8 cellular contexts compared by ENCODE assay signal in genomic region chr11:124740277-124740882, GRCh38. TPM values are rescaled to one million over a fixed set of nuclear protein-coding genes. Genes with fewer than 3 reads are reported as not detected.
DNase-seq lines count a peak whose midpoint lies in the region; ATAC-seq, FAIRE-seq and TF ChIP-seq lines count a peak whose summit lies in the region.

No MANE protein-coding gene starts in this region.

- POLR2A ChIA-PET in HCT116 (lab: Charles Lee): interaction anchor here (0.9 kb wide), 1 partner anchor 16 kb away, joined by 3 read pairs; no protein-coding TSS in a partner anchor

- intact Hi-C loops in HCT116 (cut with micrococcal nuclease): no loop called here
- intact Hi-C loops in activated CD4-positive, alpha-beta T cell treated with anti-CD3 and anti-CD28 coated beads, Interleukin-2, amount 10 ng/mL, durations not matched to agents 24 days and 14 days (cut with micrococcal nuclease): no loop called here

- no peak for TF ChIP-seq EP300 in neural cell (conservative IDR thresholded peaks at IDR 0.05; ENCODE audit: poor library complexity, severe bottlenecking)

- ATAC-seq in HCT116 (peak; percentile 56), HG02623 (IDR thresholded peaks at IDR 0.05; ENCODE audit: unreplicated experiment) (no peak)

- H3K36me3 ChIP-seq in HCT116 (ENCODE audit: control insufficient read depth in 1 of 2, insufficient read depth in 2 of 2, low read length in 2 of 2) (no peaks in the 10 kb centered on the region), neural cell (ENCODE audit: insufficient read depth, low read length) (no peaks in the 10 kb centered on the region)

- RAD21 ChIA-PET in HCT116 (lab: Charles Lee; ENCODE audit: low non-redundant PET in 1 of 2, low total read pairs in 2 of 2, uncharacterized antibody in 2 of 2, unreplicated experiment in 2 of 2): interaction anchor here (0.5 to 0.7 kb wide), 2 partner anchors 54 to 127 kb away, joined by 3 read pairs; no protein-coding TSS in a partner anchor

- no TSS peak for BruUV-seq in HCT116 (replicated peaks; lab: Mats Ljungman, UMichigan)

- H3K79me2 ChIP-seq in HCT116 (ENCODE audit: insufficient read depth, low read length) (0 out of 2 replicates have a peak, but pooled peaks cover 5% of the 10 kb centered on the region), neural cell (replicated peaks; ENCODE audit: insufficient read depth, low read length) (no peaks in the 10 kb centered on the region)

- H3K9ac ChIP-seq in HCT116 (ENCODE audit: low read length): peak overlapping the region; percentile 64
- peak overlapping the region; percentile 42 for H3K9ac ChIP-seq in neural cell (ENCODE audit: low read length)

- H3K4me1 ChIP-seq in HCT116 (ENCODE audit: control insufficient read depth in 1 of 2, insufficient read depth in 2 of 2, low read length in 2 of 2): peaks cover 3 to 15% of the 10 kb centered on the region in 2 experiments; a peak in 3 of 4 replicates

- H3K27me3 ChIP-seq in HCT116 (ENCODE audit: insufficient read depth, low read length) (peaks cover 4% of the 10 kb centered on the region; the same call in 1 of the 2 replicates), neural cell (ENCODE audit: insufficient read depth, low read depth, low read length) (peaks cover 55% of the 10 kb centered on the region)

- peak overlapping the region; percentile 100 for H3K4me2 ChIP-seq in HCT116 (ENCODE audit: low read length)
- peak overlapping the region; percentile 78 for H3K4me2 ChIP-seq in neural cell (ENCODE audit: low read length)

- H2AFZ ChIP-seq in HCT116 (ENCODE audit: low read depth, low read length, poor library complexity, severe bottlenecking) (peak overlapping the region; percentile 68), neural cell (ENCODE audit: low read depth, low read length) (peak overlapping the region; percentile 45)

- H3K36me3 Mint-ChIP-seq in activated CD4-positive, alpha-beta T cell treated with anti-CD3 and anti-CD28 coated beads, Interleukin-2, amount 10 ng/mL, durations not matched to agents 24 days and 14 days (ENCODE audit: low read depth): no peaks in the 10 kb centered on the region
- peaks cover 6% of the 10 kb centered on the region for H3K36me3 Mint-ChIP-seq in endothelial cell (ENCODE audit: low read depth, unreplicated experiment)

- peak; percentile 60 for TF ChIP-seq CTCF in GM12873 (IDR thresholded peaks at IDR 0.05; ENCODE audit: insufficient read depth, low read depth, low read length, missing control alignments)
- TF ChIP-seq CTCF in HCT116 (IDR thresholded peaks at IDR 0.05 in 2 of 3, conservative IDR thresholded peaks at IDR 0.05 in 1 of 3; ENCODE audit: borderline replicate concordance in 1 of 3, insufficient read depth in 1 of 3, low read depth in 2 of 3, low read length in 2 of 3): peak; percentile 22 to 66 (median 60); a peak in 5 of 6 replicates
- peak; percentile 69 for TF ChIP-seq CTCF in endothelial cell (IDR thresholded peaks at IDR 0.05; ENCODE audit: unreplicated experiment)
- peak; percentile 51 for TF ChIP-seq CTCF in neural cell (IDR thresholded peaks at IDR 0.05; ENCODE audit: poor library complexity, severe bottlenecking)

- H3F3A ChIP-seq in neural cell (ENCODE audit: insufficient read depth, low read length, poor library complexity, severe bottlenecking): no peaks in the 10 kb centered on the region

- no peak overlapping the region for H3K27ac Mint-ChIP-seq in activated CD4-positive, alpha-beta T cell treated with anti-CD3 and anti-CD28 coated beads, Interleukin-2, amount 10 ng/mL, durations not matched to agents 24 days and 14 days
- no peak overlapping the region for H3K27ac Mint-ChIP-seq in endothelial cell (ENCODE audit: unreplicated experiment)

- TF ChIP-seq POLR2A in HCT116 (IDR thresholded peaks at IDR 0.05; ENCODE audit: borderline replicate concordance, extremely low read depth, insufficient read depth, insufficient read length): no peak

- peak overlapping the region; percentile 79 for H3K4me3 Mint-ChIP-seq in activated CD4-positive, alpha-beta T cell treated with anti-CD3 and anti-CD28 coated beads, Interleukin-2, amount 10 ng/mL, durations not matched to agents 24 days and 14 days
- H3K4me3 Mint-ChIP-seq in endothelial cell (ENCODE audit: unreplicated experiment): peak overlapping the region; percentile 82

- H3K4me3 ChIP-seq in HCT116 (replicated peaks in 1 of 2; ENCODE audit: low read depth in 1 of 2, low read length in 2 of 2): peak overlapping the region; percentile 65 to 84
- peak overlapping the region; percentile 77 for H3K4me3 ChIP-seq in neural cell (ENCODE audit: low read length)

- H3K9me3 Mint-ChIP-seq in activated CD4-positive, alpha-beta T cell treated with anti-CD3 and anti-CD28 coated beads, Interleukin-2, amount 10 ng/mL, durations not matched to agents 24 days and 14 days: no peaks in the 10 kb centered on the region
- H3K9me3 Mint-ChIP-seq in endothelial cell (ENCODE audit: unreplicated experiment): peaks cover 5% of the 10 kb centered on the region

- H3K27ac ChIP-seq in HCT116 (ENCODE audit: low read depth, low read length) (peak overlapping the region; percentile 37), neural cell (ENCODE audit: low read length) (no peak overlapping the region)

- no peaks in the 10 kb centered on the region for H4K20me1 ChIP-seq in HCT116 (ENCODE audit: insufficient read depth)
- no peaks in the 10 kb centered on the region for H4K20me1 ChIP-seq in neural cell (ENCODE audit: insufficient read depth)

- DNase-seq in HCT116 (ENCODE audit: low read depth, low spot score) (no peak), NAMALWA (ENCODE audit: low spot score) (peak; percentile 40), endothelial cell (ENCODE audit: low spot score) (no peak), urothelium cell line (ENCODE audit: low spot score) (peak; percentile 26)
- peak; percentile 83 for DNase-seq in activated CD4-positive, alpha-beta T cell treated with anti-CD3 and anti-CD28 coated beads, Interleukin-2, amount 10 ng/mL, durations not matched to agents 24 days and 14 days

- H3K9me3 ChIP-seq in HCT116 (ENCODE audit: control insufficient read depth in 1 of 2, insufficient read depth in 1 of 2, low read depth in 1 of 2, low read length in 2 of 2) (no peaks in the 10 kb centered on the region), neural cell (ENCODE audit: low read length) (no peaks in the 10 kb centered on the region)

- no peaks in the 10 kb centered on the region for H3K9me2 ChIP-seq in HCT116 (ENCODE audit: insufficient read depth)
- H3K9me2 ChIP-seq in neural cell (ENCODE audit: insufficient read depth, low read length): no peaks in the 10 kb centered on the region

- peaks cover 15% of the 10 kb centered on the region for H3K4me1 Mint-ChIP-seq in activated CD4-positive, alpha-beta T cell treated with anti-CD3 and anti-CD28 coated beads, Interleukin-2, amount 10 ng/mL, durations not matched to agents 24 days and 14 days
- peaks cover 41% of the 10 kb centered on the region for H3K4me1 Mint-ChIP-seq in endothelial cell (ENCODE audit: unreplicated experiment)

- CTCF ChIA-PET in HCT116 (lab: Charles Lee): interaction anchor here (0.8 kb wide), 1 partner anchor 96 kb away, joined by 3 read pairs; no protein-coding TSS in a partner anchor

- peaks cover 56% of the 10 kb centered on the region for H3K27me3 Mint-ChIP-seq in activated CD4-positive, alpha-beta T cell treated with anti-CD3 and anti-CD28 coated beads, Interleukin-2, amount 10 ng/mL, durations not matched to agents 24 days and 14 days
- peaks cover 26% of the 10 kb centered on the region for H3K27me3 Mint-ChIP-seq in endothelial cell (ENCODE audit: unreplicated experiment)

- 0 out of 2 replicates have a peak, but pooled peaks have one; percentile 11 for TF ChIP-seq RAD21 in HCT116 (IDR thresholded peaks at IDR 0.05; ENCODE audit: low read depth)
- no peak for TF ChIP-seq RAD21 in neural cell (conservative IDR thresholded peaks at IDR 0.05)

- no peak for FAIRE-seq in urothelium cell line (lab: Jason Lieb, UNC)

TF ChIP-seq in HCT116, 20 proteins besides CTCF, POLR2A, EP300 and RAD21 (continues in another document):
- TF ChIP-seq EGR1 (IDR thresholded peaks at IDR 0.05; ENCODE audit: low read depth) (peak; percentile 64), TCF7L2 (IDR thresholded peaks at IDR 0.05; ENCODE audit: borderline replicate concordance, extremely low read depth, insufficient read depth, insufficient read length) (no peak)

RNA-seq across cellular contexts. Expression of gene NRGN, which starts 0.6 kb away (rescaled TPM):
- 33.3 TPM for total RNA-seq in HCT116 (2021; ENCODE audit: unreplicated experiment)
- polyA plus RNA-seq in HCT116 (2012): 14.7 and 19.4 TPM in 2 replicates
- total RNA-seq in activated CD4-positive, alpha-beta T cell treated with anti-CD3 and anti-CD28 coated beads, Interleukin-2, amount 10 ng/mL, durations not matched to agents 24 days and 14 days: 4.4 and 5.4 TPM in 2 replicates
- 17.0 TPM for total RNA-seq in endothelial cell (ENCODE audit: unreplicated experiment)
- polyA plus RNA-seq in neural cell: 0.69 and 1.1 TPM in 2 replicates
- 0.58 and 1.5 TPM in 2 replicates for polyA minus RNA-seq in neural cell

RNA-seq across cellular contexts. Expression of gene VSIG2, which starts 11.7 kb away (rescaled TPM):
- total RNA-seq in HCT116 (2021; ENCODE audit: unreplicated experiment) (not detected), endothelial cell (ENCODE audit: unreplicated experiment) (8.6 TPM)
- polyA plus RNA-seq in HCT116 (2012): 0.05 and 0.08 TPM in 2 replicates
- 0.23 TPM in 1 of 2 replicates, not detected in the other for total RNA-seq in activated CD4-positive, alpha-beta T cell treated with anti-CD3 and anti-CD28 coated beads, Interleukin-2, amount 10 ng/mL, durations not matched to agents 24 days and 14 days
- polyA plus RNA-seq in neural cell: not detected in 2 replicates
- not detected in 2 replicates for polyA minus RNA-seq in neural cell

RNA-seq across cellular contexts. Expression of gene ESAM, which starts 21.7 kb away (rescaled TPM):
- 6.1 TPM for total RNA-seq in HCT116 (2021; ENCODE audit: unreplicated experiment)
- 4.7 and 6.1 TPM in 2 replicates for polyA plus RNA-seq in HCT116 (2012)
- total RNA-seq in activated CD4-positive, alpha-beta T cell treated with anti-CD3 and anti-CD28 coated beads, Interleukin-2, amount 10 ng/mL, durations not matched to agents 24 days and 14 days: 0.24 TPM in 1 of 2 replicates, not detected in the other
- total RNA-seq in endothelial cell (ENCODE audit: unreplicated experiment): 490 TPM
- polyA plus RNA-seq in neural cell: 0.77 TPM in 1 of 2 replicates, not detected in the other
- polyA minus RNA-seq in neural cell: 0.73 and 0.93 TPM in 2 replicates

RNA-seq across cellular contexts. Expression of gene MSANTD2, which starts 59.8 kb away (rescaled TPM):
- total RNA-seq in HCT116 (2021; ENCODE audit: unreplicated experiment) (8.6 TPM), endothelial cell (ENCODE audit: unreplicated experiment) (32.4 TPM)
- polyA plus RNA-seq in HCT116 (2012): 1.6 and 1.9 TPM in 2 replicates
- total RNA-seq in activated CD4-positive, alpha-beta T cell treated with anti-CD3 and anti-CD28 coated beads, Interleukin-2, amount 10 ng/mL, durations not matched to agents 24 days and 14 days: 10.6 TPM in 2 replicates
- polyA plus RNA-seq in neural cell: 40.8 and 45.3 TPM in 2 replicates
- 41.6 and 45.5 TPM in 2 replicates for polyA minus RNA-seq in neural cell

Comparison
In these comparisons a context has a peak if more than half of its experiments do, and no peak if none do; other contexts are left out.
1. DNase-seq: peak in NAMALWA (single experiment), activated CD4-positive, alpha-beta T cell treated with anti-CD3 and anti-CD28 coated beads, Interleukin-2, amount 10 ng/mL, durations not matched to agents 24 days and 14 days (single experiment) and urothelium cell line (single experiment); none in HCT116 (single experiment) and endothelial cell (single experiment).
2. RNA of gene ESAM, which starts 21.7 kb away (total RNA-seq): 490 TPM in endothelial cell (single experiment); 6.1 TPM in HCT116 (single experiment) and 0.24 TPM in activated CD4-positive, alpha-beta T cell treated with anti-CD3 and anti-CD28 coated beads, Interleukin-2, amount 10 ng/mL, durations not matched to agents 24 days and 14 days; every median in the first group is over 10 times any median in the second.
3. Peak in every context shown above with its lines, with median percentiles within 50 percentile points of each other: CTCF ChIP-seq.